ENCODE assay signal across 15 cellular contexts in genomic region chr12:78062781-78063180, GRCh38.
DNase-seq lines count a peak whose midpoint lies in the region; ATAC-seq and TF ChIP-seq lines count a peak whose summit lies in the region.
"Had no signal": no experiment of that assay in that cellular context is flagged by ENCODE, and none has a peak within 500 bp of the region (broad histone marks: within the 10 kb centered on the region; RNA-seq: fewer than 3 reads in every experiment).

No MANE protein-coding gene starts in this region.

- H3K36me3 Mint-ChIP-seq in chondrocyte (ENCODE audit: low read depth) = peaks cover 4% of the 10 kb centered on the region
- H3K36me3 Mint-ChIP-seq: activated naive CD4-positive, alpha-beta T cell treated with anti-CD3 and anti-CD28 coated beads, Interleukin-2, amount 50 U/mL, for 24 hours had no signal

- no peak overlapping the region for H3K4me3 Mint-ChIP-seq in chondrocyte (ENCODE audit: unreplicated experiment)
- H3K4me3 Mint-ChIP-seq: activated naive CD4-positive, alpha-beta T cell treated with anti-CD3 and anti-CD28 coated beads, Interleukin-2, amount 50 U/mL, for 24 hours; stimulated activated naive CD8-positive, alpha-beta T cell treated with anti-CD3 and anti-CD28 coated beads, Interleukin-15, Interleukin-2, amounts not matched to agents 100 ng/mL and 50 ng/mL, for 24 hours had no signal

- no peak for TF ChIP-seq CTCF in epithelial cell of proximal tubule (conservative IDR thresholded peaks at IDR 0.05; ENCODE audit: low read depth, low read length)
- TF ChIP-seq CTCF in osteoblast (IDR thresholded peaks at IDR 0.05; ENCODE audit: extremely low read depth, low read depth, low read length) = no peak
- TF ChIP-seq CTCF in chondrocyte (IDR thresholded peaks at IDR 0.05) = no peak

- peak overlapping the region; percentile 20 for H3K27ac ChIP-seq in osteoblast (ENCODE audit: low read depth, low read length)
- no peak overlapping the region for H3K27ac ChIP-seq in effector memory CD4-positive, alpha-beta T cell (ENCODE audit: insufficient read depth, low read length, poor library complexity, severe bottlenecking)
- H3K27ac ChIP-seq: SK-N-MC had no signal

- H3K27ac Mint-ChIP-seq in chondrocyte (ENCODE audit: unreplicated experiment) = no peak overlapping the region
- H3K27ac Mint-ChIP-seq: activated naive CD4-positive, alpha-beta T cell treated with anti-CD3 and anti-CD28 coated beads, Interleukin-2, amount 50 U/mL, for 24 hours; stimulated activated naive CD8-positive, alpha-beta T cell treated with anti-CD3 and anti-CD28 coated beads, Interleukin-15, Interleukin-2, amounts not matched to agents 100 ng/mL and 50 ng/mL, for 24 hours had no signal

- peaks cover 20% of the 10 kb centered on the region for H3K79me2 ChIP-seq in osteoblast (ENCODE audit: insufficient read depth, low read length)

- peak; percentile 30 for DNase-seq in Caki2 (ENCODE audit: low read depth)
- DNase-seq in M059J (ENCODE audit: low read depth) = peak; percentile 69
- DNase-seq in epithelial cell of proximal tubule (ENCODE audit: low read depth) = peak; percentile 20
- no peak for DNase-seq in osteoblast (ENCODE audit: insufficient read length, low spot score, missing footprints)
- no peak for DNase-seq in chondrocyte (ENCODE audit: low spot score)
- DNase-seq in effector memory CD4-positive, alpha-beta T cell = no peak
- no peak for DNase-seq in NAMALWA (ENCODE audit: low spot score)
- DNase-seq: activated CD4-positive, alpha-beta T cell treated with anti-CD3 and anti-CD28 coated beads, Interleukin-2, amount 50 U/mL, for 48 hours; GDM1; glutamatergic neuron; NCI-H2107 had no signal

- H3K36me3 ChIP-seq in osteoblast (ENCODE audit: insufficient read depth, low read length) = peaks cover 25% of the 10 kb centered on the region
- H3K36me3 ChIP-seq in effector memory CD4-positive, alpha-beta T cell (ENCODE audit: control insufficient read depth, insufficient read depth, low read length) = no peaks in the 10 kb centered on the region

- H3K4me1 Mint-ChIP-seq in chondrocyte (ENCODE audit: low read depth) = peaks cover 23% of the 10 kb centered on the region
- H3K4me1 Mint-ChIP-seq: activated naive CD4-positive, alpha-beta T cell treated with anti-CD3 and anti-CD28 coated beads, Interleukin-2, amount 50 U/mL, for 24 hours had no signal

- ATAC-seq in GM21367 (IDR thresholded peaks at IDR 0.05; ENCODE audit: unreplicated experiment) = no peak

- H2AFZ ChIP-seq in osteoblast (ENCODE audit: low read length) = no peak overlapping the region

- no peaks in the 10 kb centered on the region for H3K27me3 Mint-ChIP-seq in chondrocyte (ENCODE audit: low read depth)
- H3K27me3 Mint-ChIP-seq: activated naive CD4-positive, alpha-beta T cell treated with anti-CD3 and anti-CD28 coated beads, Interleukin-2, amount 50 U/mL, for 24 hours; stimulated activated naive CD8-positive, alpha-beta T cell treated with anti-CD3 and anti-CD28 coated beads, Interleukin-15, Interleukin-2, amounts not matched to agents 100 ng/mL and 50 ng/mL, for 24 hours had no signal

- in situ Hi-C loops in Caki2 (cut with HindIII; ENCODE audit: low pct_unique_long_range_greater_than_20kb, low sequenced_read_pairs) = no loop called here

- no peaks in the 10 kb centered on the region for H3K27me3 ChIP-seq in osteoblast (ENCODE audit: insufficient read depth, low read length)
- no peaks in the 10 kb centered on the region for H3K27me3 ChIP-seq in effector memory CD4-positive, alpha-beta T cell (replicated peaks; ENCODE audit: control insufficient read depth, insufficient read depth, low read length, poor library complexity, severe bottlenecking)

- no peaks in the 10 kb centered on the region for H4K20me1 ChIP-seq in osteoblast (ENCODE audit: insufficient read depth, low read length)

- H3K4me1 ChIP-seq in osteoblast (ENCODE audit: insufficient read depth, low read length) = peaks cover 15% of the 10 kb centered on the region
- H3K4me1 ChIP-seq in effector memory CD4-positive, alpha-beta T cell (ENCODE audit: control insufficient read depth, insufficient read depth, low read length, poor library complexity, severe bottlenecking) = no peaks in the 10 kb centered on the region

- no peak overlapping the region for H3K4me2 ChIP-seq in osteoblast (ENCODE audit: insufficient read depth, low read length)

- H3K9me3 ChIP-seq in osteoblast (ENCODE audit: low read depth, low read length) = no peaks in the 10 kb centered on the region
- H3K9me3 ChIP-seq in effector memory CD4-positive, alpha-beta T cell (ENCODE audit: control insufficient read depth, low read length) = no peaks in the 10 kb centered on the region

- no peaks in the 10 kb centered on the region for H3K9me3 Mint-ChIP-seq in chondrocyte (ENCODE audit: low read depth)
- H3K9me3 Mint-ChIP-seq: activated naive CD4-positive, alpha-beta T cell treated with anti-CD3 and anti-CD28 coated beads, Interleukin-2, amount 50 U/mL, for 24 hours; stimulated activated naive CD8-positive, alpha-beta T cell treated with anti-CD3 and anti-CD28 coated beads, Interleukin-15, Interleukin-2, amounts not matched to agents 100 ng/mL and 50 ng/mL, for 24 hours had no signal

- no peak overlapping the region for H3K4me3 ChIP-seq in epithelial cell of proximal tubule (ENCODE audit: low read depth, low read length)
- no peak overlapping the region for H3K4me3 ChIP-seq in osteoblast (ENCODE audit: insufficient read depth, low read length)
- no peak overlapping the region for H3K4me3 ChIP-seq in effector memory CD4-positive, alpha-beta T cell (ENCODE audit: insufficient read depth, low read depth, low read length, poor library complexity, severe bottlenecking)
- H3K4me3 ChIP-seq: SK-N-MC had no signal

Comparison
In these comparisons a context has a peak if more than half of its experiments do, and no peak if none do; other contexts are left out.
1. DNase-seq: peak in Caki2 (single experiment), M059J (single experiment) and epithelial cell of proximal tubule (single experiment); none in osteoblast (single experiment), chondrocyte (single experiment), effector memory CD4-positive, alpha-beta T cell (0 of 3) and NAMALWA (single experiment).